ENCODE assay signal across 1 cellular context in genomic region chr6:31971993-31972708, GRCh38.
A peak's percentile ranks its signal among the peaks of the same experiment; 100 is the strongest.
TF ChIP-seq lines count a peak whose summit lies in the region.

Gene DXO (minus strand): TSS chr6:31972138. CDS start chr6:31971675, 463 bp downstream.

TF ChIP-seq in HepG2, 621 proteins besides CTCF, POLR2A, EP300 and RAD21 (continued from another document and continues in another):
- TF ChIP-seq ZNF678 (CRISPR knock-in tag; IDR thresholded peaks at IDR 0.05) (no peak), ZNF230 (CRISPR knock-in tag; IDR thresholded peaks at IDR 0.05) (no peak), ZNF75D (CRISPR knock-in tag; IDR thresholded peaks at IDR 0.05; ENCODE audit: borderline replicate concordance) (no peak), SRSF1 (optimal IDR thresholded peaks at IDR 0.05; ENCODE audit: low read depth, low read length) (peak; percentile 9), ZNF576 (CRISPR knock-in tag; IDR thresholded peaks at IDR 0.05) (no peak; the same call in 1 of the 2 replicates), ZNF383 (CRISPR knock-in tag; IDR thresholded peaks at IDR 0.05; ENCODE audit: borderline replicate concordance) (no peak), NR1H2 (CRISPR knock-in tag; IDR thresholded peaks at IDR 0.05; ENCODE audit: borderline replicate concordance, low read depth) (0 out of 2 replicates have a peak, but pooled peaks have one; percentile 10), SSRP1 (CRISPR knock-in tag; IDR thresholded peaks at IDR 0.05) (no peak; the same call in 1 of the 2 replicates), ZFX (CRISPR knock-in tag; IDR thresholded peaks at IDR 0.05; ENCODE audit: low read depth) (peak; percentile 85; the same call in 1 of the 2 replicates), ATF7 (IDR thresholded peaks at IDR 0.05) (no peak), ATF7 (CRISPR knock-in tag; IDR thresholded peaks at IDR 0.05) (peak; percentile 98), KDM4B (CRISPR knock-in tag; IDR thresholded peaks at IDR 0.05) (peak; percentile 96), ZBTB33 (CRISPR knock-in tag; IDR thresholded peaks at IDR 0.05) (peak; percentile 8; the same call in 1 of the 2 replicates), ZNF747 (CRISPR knock-in tag; IDR thresholded peaks at IDR 0.05; ENCODE audit: borderline replicate concordance) (no peak; the same call in 1 of the 2 replicates), ZFY (CRISPR knock-in tag; IDR thresholded peaks at IDR 0.05) (peak; percentile 80), HOXD1 (CRISPR knock-in tag; IDR thresholded peaks at IDR 0.05) (peak; percentile 14; the same call in 1 of the 2 replicates), GMEB2 (CRISPR knock-in tag; IDR thresholded peaks at IDR 0.05; ENCODE audit: low read depth) (peak; percentile 90), ZNF883 (CRISPR knock-in tag; IDR thresholded peaks at IDR 0.05; ENCODE audit: not compliant biosample characterization) (peak; percentile 70), SRSF9 (IDR thresholded peaks at IDR 0.05; ENCODE audit: borderline replicate concordance, insufficient read depth, low read depth, low read length, poor library complexity, severe bottlenecking) (no peak), SP140L (CRISPR knock-in tag; IDR thresholded peaks at IDR 0.05; ENCODE audit: borderline replicate concordance) (no peak; the same call in 1 of the 2 replicates), ZBTB34 (CRISPR knock-in tag; IDR thresholded peaks at IDR 0.05) (peak; percentile 62; the same call in 1 of the 2 replicates), SMARCE1 (IDR thresholded peaks at IDR 0.05; ENCODE audit: borderline replicate concordance) (no peak), MBNL3 (CRISPR knock-in tag; conservative IDR thresholded peaks at IDR 0.05) (no peak), HCFC1 (IDR thresholded peaks at IDR 0.05; ENCODE audit: low read depth, low read length) (peak; percentile 75), ARID5B (CRISPR knock-in tag; IDR thresholded peaks at IDR 0.05) (0 out of 2 replicates have a peak, but pooled peaks have one; percentile 34), SPEN (CRISPR knock-in tag; IDR thresholded peaks at IDR 0.05; ENCODE audit: low read depth) (peak; percentile 93), ZNF276 (CRISPR knock-in tag; IDR thresholded peaks at IDR 0.05; ENCODE audit: low read depth) (no peak; the same call in 1 of the 2 replicates), ZSCAN29 (CRISPR knock-in tag; conservative IDR thresholded peaks at IDR 0.05) (peak; percentile 55; the same call in 1 of the 2 replicates), ZNF281 (CRISPR knock-in tag; IDR thresholded peaks at IDR 0.05; ENCODE audit: borderline replicate concordance) (peak; percentile 90), MTA1 (CRISPR knock-in tag; IDR thresholded peaks at IDR 0.05; ENCODE audit: borderline replicate concordance) (peak; percentile 80; the same call in 1 of the 2 replicates), TRIM24 (CRISPR knock-in tag; IDR thresholded peaks at IDR 0.05) (no peak), ZNF264 (CRISPR knock-in tag; IDR thresholded peaks at IDR 0.05) (peak; percentile 75), ZNF260 (CRISPR knock-in tag; IDR thresholded peaks at IDR 0.05; ENCODE audit: borderline replicate concordance, low read depth) (no peak), ZNF17 (CRISPR knock-in tag; IDR thresholded peaks at IDR 0.05) (no peak), ZNF12 (CRISPR knock-in tag; IDR thresholded peaks at IDR 0.05) (peak; percentile 73; the same call in 1 of the 2 replicates), MIER3 (CRISPR knock-in tag; IDR thresholded peaks at IDR 0.05; ENCODE audit: borderline replicate concordance) (0 out of 2 replicates have a peak, but pooled peaks have one; percentile 42), TERF1 (CRISPR knock-in tag; IDR thresholded peaks at IDR 0.05) (no peak), DRAP1 (CRISPR knock-in tag; IDR thresholded peaks at IDR 0.05) (peak; percentile 57), HNRNPUL1 (IDR thresholded peaks at IDR 0.05; ENCODE audit: low read depth, low read length) (no peak), NR0B2 (CRISPR knock-in tag; IDR thresholded peaks at IDR 0.05) (peak; percentile 84), ZNF235 (CRISPR knock-in tag; IDR thresholded peaks at IDR 0.05; ENCODE audit: borderline replicate concordance) (peak; percentile 83; the same call in 1 of the 2 replicates), BRD4 (CRISPR knock-in tag; IDR thresholded peaks at IDR 0.05) (peak; percentile 59; the same call in 1 of the 2 replicates), RFX5 (IDR thresholded peaks at IDR 0.05; ENCODE audit: low read depth, low read length) (peak; percentile 38; the same call in 1 of the 2 replicates), ZNF234 (CRISPR knock-in tag; conservative IDR thresholded peaks at IDR 0.05) (peak; percentile 93), ZNF335 (CRISPR knock-in tag; IDR thresholded peaks at IDR 0.05) (peak; percentile 75), ZNF468 (CRISPR knock-in tag; IDR thresholded peaks at IDR 0.05) (no peak), CBFB (CRISPR knock-in tag; IDR thresholded peaks at IDR 0.05) (peak; percentile 66)
